Comparison of ENCODE assay signal across 17 cellular contexts in genomic region chr5:167888395-167888794, GRCh38.
DNase-seq lines count a peak whose midpoint lies in the region; ATAC-seq, FAIRE-seq and TF ChIP-seq lines count a peak whose summit lies in the region.
"Had no signal": no experiment of that assay in that cellular context is flagged by ENCODE, and none has a peak within 500 bp of the region (broad histone marks: within the 10 kb centered on the region; RNA-seq: fewer than 3 reads in every experiment).

No MANE protein-coding gene starts in this region.

- TF ChIP-seq CTCF in PC-3 (conservative IDR thresholded peaks at IDR 0.05; ENCODE audit: low read depth, low read length), result peak; percentile 17; the same call in 1 of the 2 replicates
- peak; percentile 45 for TF ChIP-seq CTCF in epithelial cell of proximal tubule (conservative IDR thresholded peaks at IDR 0.05; ENCODE audit: low read depth, low read length)
- TF ChIP-seq CTCF in HepG2 (CRISPR knock-in tag; IDR thresholded peaks at IDR 0.05), result no peak
- TF ChIP-seq CTCF in testis (IDR thresholded peaks at IDR 0.05), result no peak

- FAIRE-seq in HepG2 (lab: Jason Lieb, UNC), result no peak
- no peak for FAIRE-seq in GM12892 (lab: Jason Lieb, UNC)
- FAIRE-seq: G401.6 had no signal

- no peaks in the 10 kb centered on the region for H3K9me2 ChIP-seq in PC-3 (replicated peaks; ENCODE audit: low read length)

- TF ChIP-seq POLR2A in HepG2 (IDR thresholded peaks at IDR 0.05; ENCODE audit: insufficient read depth in 1 of 2, low read depth in 2 of 2, low read length in 2 of 2) (no peak), GM12892 (IDR thresholded peaks at IDR 0.05; ENCODE audit: low read depth, low read length) (no peak), testis (IDR thresholded peaks at IDR 0.05) (no peak)

- no peak for DNase-seq in PC-3
- no peak for DNase-seq in epithelial cell of proximal tubule (ENCODE audit: low read depth)
- DNase-seq in HepG2 (ENCODE audit: low spot score), result peak; percentile 5
- no peak for DNase-seq in GM12892 (ENCODE audit: insufficient read length)
- DNase-seq in activated gamma-delta T cell (lab: John Stamatoyannopoulos, UW), result no peak
- no peak for DNase-seq in testis
- DNase-seq: CD4-positive, CD25-positive, alpha-beta regulatory T cell; COR-L47; DMS 273 treated with DMSO at 0.1 percent for 48 hours; DND-41; NCI-H1417 treated with DMSO at 0.1 percent for 48 hours; NCI-H187 treated with DMSO at 0.1 percent for 48 hours; NCI-H226; NCI-H524 treated with DMSO at 0.1 percent for 48 hours had no signal

- H3K27me3 ChIP-seq in PC-3 (ENCODE audit: low read length) (peaks cover 85% of the 10 kb centered on the region), HepG2 (ENCODE audit: control insufficient read depth in 1 of 2, insufficient read depth in 2 of 2, low read length in 2 of 2) (no peaks in the 10 kb centered on the region), testis (no peaks in the 10 kb centered on the region)
- H3K27me3 ChIP-seq: SJSA1 had no signal

- POLR2A ChIA-PET in PC-3 (lab: Charles Lee; ENCODE audit: unreplicated experiment), result no interaction called here
- POLR2A ChIA-PET in HepG2 (lab: Yijun Ruan, JAX), result no interaction called here

- ATAC-seq in PC-3 (no peak), HepG2 (0 out of 3 replicates have a peak, but pooled peaks have one; percentile 31), GM21529 (IDR thresholded peaks at IDR 0.05; ENCODE audit: unreplicated experiment) (no peak)

- no peaks in the 10 kb centered on the region for H3K9me3 ChIP-seq in PC-3 (ENCODE audit: low read length)
- no peaks in the 10 kb centered on the region for H3K9me3 ChIP-seq in HepG2 (ENCODE audit: low read length)
- no peaks in the 10 kb centered on the region for H3K9me3 ChIP-seq in testis
- H3K9me3 ChIP-seq: SJSA1 had no signal

- H3K27ac ChIP-seq in PC-3 (ENCODE audit: low read length) (no peak overlapping the region), HepG2 (ENCODE audit: extremely low read length, insufficient read depth, low read length) (no peak overlapping the region), testis (no peak overlapping the region)
- H3K27ac ChIP-seq: SJSA1 had no signal

- no peaks in the 10 kb centered on the region for H3F3A ChIP-seq in PC-3 (ENCODE audit: low read length, unreplicated experiment)

- in situ Hi-C loops in HepG2 (cut with HindIII; ENCODE audit: extremely low pct_ligation_motif_present, low pct_unique_long_range_greater_than_20kb), result no loop called here

- TF ChIP-seq EP300 in HepG2 (IDR thresholded peaks at IDR 0.05; ENCODE audit: low read depth in 2 of 2, low read length in 2 of 2), result no peak
- TF ChIP-seq EP300 in HepG2 (CRISPR knock-in tag; IDR thresholded peaks at IDR 0.05; ENCODE audit: borderline replicate concordance), result no peak

- no peak overlapping the region for H3K9ac ChIP-seq in PC-3 (ENCODE audit: low read length)
- no peak overlapping the region for H3K9ac ChIP-seq in HepG2 (ENCODE audit: insufficient read depth, low read depth, low read length)

- intact Hi-C loops in PC-3 (cut with micrococcal nuclease), result no loop called here
- intact Hi-C loops in HepG2 (cut with micrococcal nuclease; ENCODE audit: unreplicated experiment), result no loop called here
- intact Hi-C loops in testis (cut with DNase I; ENCODE audit: low total_unique reads), result no loop called here

- H3K4me2 ChIP-seq in PC-3 (ENCODE audit: low read length) (no peak overlapping the region), HepG2 (ENCODE audit: low read depth, low read length) (no peak overlapping the region)

- CTCF ChIA-PET in PC-3 (lab: Charles Lee), result no interaction called here
- CTCF ChIA-PET in HepG2 (lab: Yijun Ruan, JAX; ENCODE audit: low intra/inter-chr PET ratio, low total read pairs), result no interaction called here

- BruUV-seq in PC-3 (replicated peaks; lab: Mats Ljungman, UMichigan), result no TSS peak
- no TSS peak for BruUV-seq in HepG2 (replicated peaks; lab: Mats Ljungman, UMichigan)

- no peaks in the 10 kb centered on the region for H4K20me1 ChIP-seq in PC-3 (ENCODE audit: low read length)
- no peaks in the 10 kb centered on the region for H4K20me1 ChIP-seq in HepG2 (ENCODE audit: insufficient read depth, low read length)

- H3K4me3 ChIP-seq in PC-3 (ENCODE audit: low read length), result no peak overlapping the region
- H3K4me3 ChIP-seq in epithelial cell of proximal tubule (ENCODE audit: low read depth, low read length), result no peak overlapping the region
- H3K4me3 ChIP-seq in HepG2 (replicated peaks in 1 of 3; ENCODE audit: insufficient read depth in 1 of 3, low read depth in 2 of 3, low read length in 3 of 3), result no peak overlapping the region
- H3K4me3 ChIP-seq in testis, result no peak overlapping the region
- H3K4me3 ChIP-seq: SJSA1 had no signal

- no peak overlapping the region for H2AFZ ChIP-seq in PC-3 (ENCODE audit: low read length)
- no peak overlapping the region for H2AFZ ChIP-seq in HepG2 (ENCODE audit: low read length)

- H3K36me3 ChIP-seq in PC-3 (ENCODE audit: low read depth, low read length) (no peaks in the 10 kb centered on the region), HepG2 (replicated peaks in 1 of 2; ENCODE audit: control insufficient read depth in 1 of 2, insufficient read depth in 2 of 2, low read length in 2 of 2) (no peaks in the 10 kb centered on the region), testis (ENCODE audit: low read depth, missing control alignments) (no peaks in the 10 kb centered on the region)
- H3K36me3 ChIP-seq: SJSA1 had no signal

- no peak for TF ChIP-seq RAD21 in HepG2 (CRISPR knock-in tag; IDR thresholded peaks at IDR 0.05)

- H3K79me2 ChIP-seq in PC-3 (ENCODE audit: low read length) (no peaks in the 10 kb centered on the region), HepG2 (ENCODE audit: insufficient read depth, low read length) (no peaks in the 10 kb centered on the region)

- H3K4me1 ChIP-seq in PC-3 (ENCODE audit: insufficient read depth, low read length), result no peaks in the 10 kb centered on the region
- H3K4me1 ChIP-seq in HepG2 (ENCODE audit: insufficient read depth, low read length), result no peaks in the 10 kb centered on the region
- H3K4me1 ChIP-seq in testis, result no peaks in the 10 kb centered on the region
- H3K4me1 ChIP-seq: SJSA1 had no signal

- WGBS in HepG2 (ENCODE audit: low lambda C conversion rate), result 33% methylated on average over 1 of the region's 1 CpG
- WGBS in testis, 2 donors, result 65 to 79% methylated on average over 1 of the region's 1 CpG

TF ChIP-seq in HepG2, 621 proteins besides CTCF, POLR2A, EP300 and RAD21:
- TF ChIP-seq ARNT2 (CRISPR knock-in tag; IDR thresholded peaks at IDR 0.05; ENCODE audit: low read depth) (no peak), KLF15 (CRISPR knock-in tag; IDR thresholded peaks at IDR 0.05; ENCODE audit: borderline replicate concordance) (no peak), MBNL3 (CRISPR knock-in tag; conservative IDR thresholded peaks at IDR 0.05) (no peak), RXRB (CRISPR knock-in tag; IDR thresholded peaks at IDR 0.05; ENCODE audit: borderline replicate concordance) (no peak), HES4 (CRISPR knock-in tag; IDR thresholded peaks at IDR 0.05; ENCODE audit: borderline replicate concordance) (no peak)

Comparison
In these comparisons a context has a peak if more than half of its experiments do, and no peak if none do; other contexts are left out.
1. CTCF ChIP-seq: peak in PC-3 (single experiment) and epithelial cell of proximal tubule (single experiment); none in HepG2 (single experiment) and testis (0 of 3).